12 cellular contexts compared by ENCODE assay signal in genomic region chr2:46964835-46965560, GRCh38. TPM values are rescaled to one million over a fixed set of nuclear protein-coding genes. Genes with fewer than 3 reads are reported as not detected.
A peak's percentile ranks its signal among the peaks of the same experiment; 100 is the strongest.
DNase-seq lines count a peak whose midpoint lies in the region; ATAC-seq and TF ChIP-seq lines count a peak whose summit lies in the region.
"Had no signal": no experiment of that assay in that cellular context is flagged by ENCODE, and none has a peak within 500 bp of the region (broad histone marks: within the 10 kb centered on the region; RNA-seq: fewer than 3 reads in every experiment).

No MANE protein-coding gene starts in this region.

- H3K4me1 Mint-ChIP-seq in HFFc6 (ENCODE audit: low read depth): peaks cover 61% of the 10 kb centered on the region
- peaks cover 60% of the 10 kb centered on the region for H3K4me1 Mint-ChIP-seq in chondrocyte (ENCODE audit: low read depth)

- no peaks in the 10 kb centered on the region for H3K27me3 ChIP-seq in ACC112 (ENCODE audit: insufficient read depth, low read length)
- no peaks in the 10 kb centered on the region for H3K27me3 ChIP-seq in mesenchymal stem cell (ENCODE audit: control insufficient read depth in 1 of 2, insufficient read depth in 1 of 2, low read length in 2 of 2)
- H3K27me3 ChIP-seq in dorsolateral prefrontal cortex: no peaks in the 10 kb centered on the region
- no peaks in the 10 kb centered on the region for H3K27me3 ChIP-seq in spleen (replicated peaks in 1 of 7)
- H3K27me3 ChIP-seq: cardiac muscle cell had no signal

- no peak overlapping the region for H3K4ac ChIP-seq in mesenchymal stem cell (ENCODE audit: low read depth in 1 of 2, low read length in 2 of 2)

- H2BK12ac ChIP-seq in mesenchymal stem cell (ENCODE audit: low read length in 2 of 2): no peak overlapping the region

- H2BK120ac ChIP-seq in mesenchymal stem cell (ENCODE audit: low read depth, low read length): no peak overlapping the region

- H3K36me3 ChIP-seq in ACC112 (ENCODE audit: insufficient read depth, low read length) (0 out of 2 replicates have a peak, but pooled peaks cover 3% of the 10 kb centered on the region), mesenchymal stem cell (ENCODE audit: control insufficient read depth in 1 of 2, insufficient read depth in 2 of 2, low read depth in 1 of 2, low read length in 2 of 2) (peaks cover 25 to 43% of the 10 kb centered on the region in 2 experiments), spleen (peaks cover 0 to 62% (median 11%) of the 10 kb centered on the region in 6 donors)
- H3K36me3 ChIP-seq: cardiac muscle cell had no signal

- intact Hi-C loops in dorsolateral prefrontal cortex (cut with DNase I): no loop called here
- intact Hi-C loops in spleen (cut with DNase I; ENCODE audit: low total_unique reads): no loop called here

- H4K8ac ChIP-seq in mesenchymal stem cell (ENCODE audit: low read length): no peak overlapping the region

- no peak overlapping the region for H3K4me2 ChIP-seq in mesenchymal stem cell (ENCODE audit: low read length, poor library complexity, severe bottlenecking)

- no peaks in the 10 kb centered on the region; the same call in 1 of the 2 replicates for H3K27me3 Mint-ChIP-seq in HFFc6 (ENCODE audit: insufficient read depth)
- no peaks in the 10 kb centered on the region for H3K27me3 Mint-ChIP-seq in chondrocyte (ENCODE audit: low read depth)

- H3K9me3 Mint-ChIP-seq in HFFc6: no peaks in the 10 kb centered on the region
- H3K9me3 Mint-ChIP-seq in chondrocyte (ENCODE audit: low read depth): no peaks in the 10 kb centered on the region

- TF ChIP-seq POLR2A in spleen (IDR thresholded peaks at IDR 0.05): no peak

- H3K27ac Mint-ChIP-seq in HFFc6 (peak overlapping the region; percentile 85), chondrocyte (ENCODE audit: unreplicated experiment) (peak overlapping the region; percentile 95)

- WGBS in mesenchymal stem cell: 83% methylated on average over 12 of the region's 12 CpGs
- WGBS in spleen, 5 donors: 78 to 90% (median 85%) methylated on average over 12 of the region's 12 CpGs

- peak overlapping the region in 1 of 2 experiments; percentile 63 for H3K14ac ChIP-seq in mesenchymal stem cell (ENCODE audit: low read length in 2 of 2)

- peak overlapping the region; percentile 40 for H2AK5ac ChIP-seq in mesenchymal stem cell (ENCODE audit: low read length, severe bottlenecking)

- H3K36me3 Mint-ChIP-seq in HFFc6 (ENCODE audit: low read depth): peaks cover 16% of the 10 kb centered on the region
- peaks cover 6% of the 10 kb centered on the region for H3K36me3 Mint-ChIP-seq in chondrocyte (ENCODE audit: low read depth)

- no peaks in the 10 kb centered on the region for H3K9me3 ChIP-seq in mesenchymal stem cell (ENCODE audit: control insufficient read depth, low read length)
- H3K9me3 ChIP-seq in spleen: no peaks in the 10 kb centered on the region

- peak overlapping the region; percentile 69 for H3K4me3 Mint-ChIP-seq in HFFc6
- no peak overlapping the region for H3K4me3 Mint-ChIP-seq in chondrocyte (ENCODE audit: unreplicated experiment)

- no peak overlapping the region for H3K9ac ChIP-seq in mesenchymal stem cell (ENCODE audit: low read length)

- H2AFZ ChIP-seq in ACC112 (ENCODE audit: low read length, unreplicated experiment): no peak overlapping the region
- H2AFZ ChIP-seq in mesenchymal stem cell (ENCODE audit: low read depth, low read length): no peak overlapping the region

- H3K4me1 ChIP-seq in ACC112 (ENCODE audit: control insufficient read depth, insufficient read depth, low read length, unreplicated experiment) (peaks cover 52% of the 10 kb centered on the region), mesenchymal stem cell (ENCODE audit: control insufficient read depth, insufficient read depth, low read depth, low read length) (peaks cover 29% of the 10 kb centered on the region), spleen (peaks cover 4 to 63% (median 17%) of the 10 kb centered on the region in 6 donors)

- H3K27ac ChIP-seq in ACC112 (ENCODE audit: low read depth, low read length) (peak overlapping the region; percentile 97), mesenchymal stem cell (ENCODE audit: low read length, poor library complexity, severe bottlenecking) (peak overlapping the region; percentile 15), dorsolateral prefrontal cortex (peak overlapping the region in 18 of 59 donors; percentile 1 to 83 (median 34)), spleen (peak overlapping the region in 2 of 8 donors; percentile 9 to 29)
- H3K27ac ChIP-seq: cardiac muscle cell had no signal

- H3K18ac ChIP-seq in mesenchymal stem cell (ENCODE audit: low read depth in 1 of 2, low read length in 2 of 2): peak overlapping the region in 1 of 2 experiments; percentile 25

- no peak overlapping the region; the same call in 1 of the 2 replicates for H3K4me3 ChIP-seq in ACC112 (ENCODE audit: low read depth, low read length)
- no peak overlapping the region for H3K4me3 ChIP-seq in mesenchymal stem cell (ENCODE audit: insufficient read depth in 1 of 2, low read depth in 1 of 2, low read length in 2 of 2)
- no peak overlapping the region for H3K4me3 ChIP-seq in dorsolateral prefrontal cortex
- H3K4me3 ChIP-seq in spleen: no peak overlapping the region
- H3K4me3 ChIP-seq: cardiac muscle cell had no signal

- H4K91ac ChIP-seq in mesenchymal stem cell (ENCODE audit: low read length): no peak overlapping the region

- H3K23ac ChIP-seq in mesenchymal stem cell (ENCODE audit: low read length in 2 of 2): no peak overlapping the region

- peaks cover 38% of the 10 kb centered on the region for H3K79me1 ChIP-seq in mesenchymal stem cell (replicated peaks; ENCODE audit: low read length, poor library complexity, severe bottlenecking)

- no peak for ATAC-seq in GM21360 (IDR thresholded peaks at IDR 0.05; ENCODE audit: unreplicated experiment)

- TF ChIP-seq CTCF in HFFc6 (IDR thresholded peaks at IDR 0.05): no peak
- peak; percentile 8 for TF ChIP-seq CTCF in chondrocyte (IDR thresholded peaks at IDR 0.05)
- no peak for TF ChIP-seq CTCF in dorsolateral prefrontal cortex (IDR thresholded peaks at IDR 0.05 in 54 of 56, conservative IDR thresholded peaks at IDR 0.05 in 2 of 56; ENCODE audit: low read depth in 1 of 56, partially characterized antibody in 56 of 56)
- no peak for TF ChIP-seq CTCF in spleen (IDR thresholded peaks at IDR 0.05 in 8 of 11, conservative IDR thresholded peaks at IDR 0.05 in 3 of 11)

- H2BK15ac ChIP-seq in mesenchymal stem cell (ENCODE audit: low read depth, poor library complexity, severe bottlenecking): peak overlapping the region; percentile 50

- no peak overlapping the region for H2BK5ac ChIP-seq in mesenchymal stem cell (ENCODE audit: low read depth, low read length, poor library complexity, severe bottlenecking)

- peaks cover 20% of the 10 kb centered on the region for H3K79me2 ChIP-seq in ACC112 (ENCODE audit: control insufficient read depth, insufficient read depth, low read length, unreplicated experiment)

- DNase-seq in HFFc6 (peak; percentile 19), chondrocyte (ENCODE audit: low spot score) (no peak), mesenchymal stem cell (no peak), dorsolateral prefrontal cortex (no peak), spleen (no peak), NCI-H1694 (lab: John Stamatoyannopoulos, UW) (no peak)
- DNase-seq: glutamatergic neuron, mesendoderm, NCI-H1417 treated with DMSO at 0.1 percent for 48 hours had no signal

RNA-seq across cellular contexts. Expression of gene TTC7A, which starts 24.0 kb away (rescaled TPM):
- total RNA-seq in HFFc6 (2021; fragmentation: NEBNext Ultra II Directional; extraction: Animal tissue kit (Norgen Biotek cat#: 25700)): 10 to 100 TPM; 17.6 to 27.7 (median 23.2) TPM
- total RNA-seq in chondrocyte: 17.0 to 29.8 TPM (median 19.5 TPM) in 3 replicates
- polyA plus RNA-seq in mesenchymal stem cell (2013, experiment 1 of 2): 9.8 TPM
- polyA plus RNA-seq in mesenchymal stem cell (2013, experiment 2 of 2): 9.3 TPM
- 10 to 100 TPM; 15.2 to 63.1 (median 25.3) TPM for total RNA-seq in dorsolateral prefrontal cortex
- 10 to 100 TPM; 40.3 to 59.0 (median 47.6) TPM for total RNA-seq in spleen
- 10 to 100 TPM; 13.6 to 37.6 (median 17.7) TPM for polyA plus RNA-seq in spleen

RNA-seq across cellular contexts. Expression of gene MCFD2, which starts 49.4 kb away (rescaled TPM):
- total RNA-seq in HFFc6 (2021; fragmentation: NEBNext Ultra II Directional; extraction: Animal tissue kit (Norgen Biotek cat#: 25700)): 100 to 1,000 TPM; 379 to 441 (median 410) TPM
- total RNA-seq in chondrocyte (95.0 to 103 TPM (median 101 TPM) in 3 replicates), dorsolateral prefrontal cortex (100 to 1,000 TPM in 9 of 120 experiments, 10 to 100 TPM in 111; 44.0 to 113 (median 78.3) TPM), spleen (100 to 1,000 TPM in 1 of 7 donors, 10 to 100 TPM in 6; 53.4 to 112 (median 70.9) TPM)
- 212 TPM for polyA plus RNA-seq in mesenchymal stem cell (2013, experiment 1 of 2)
- 217 TPM for polyA plus RNA-seq in mesenchymal stem cell (2013, experiment 2 of 2)
- 10 to 100 TPM; 10.3 to 22.3 (median 14.0) TPM for polyA plus RNA-seq in spleen
